ENCODE assay signal across 21 cellular contexts in the genomic region with DNA sequence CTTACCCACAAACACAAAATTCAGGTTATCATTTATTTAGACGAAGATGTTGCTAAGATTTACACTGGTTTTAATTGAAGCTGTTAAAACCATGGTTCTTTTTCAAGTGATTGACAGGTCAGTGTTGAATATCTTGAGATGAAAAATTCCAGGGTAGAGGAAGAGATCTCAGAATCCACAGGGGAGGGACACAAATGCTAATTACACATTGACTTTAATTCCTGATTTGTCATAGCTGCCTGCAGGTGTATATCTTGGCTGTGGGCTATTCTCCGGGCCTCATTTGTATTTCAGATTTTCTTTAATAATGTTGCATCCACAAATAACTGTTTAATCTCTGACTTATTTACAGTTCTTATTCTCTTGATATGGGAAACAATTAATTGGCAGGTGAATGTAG.
A peak's percentile ranks its signal among the peaks of the same experiment; 100 is the strongest.
DNase-seq lines count a peak whose midpoint lies in the region; ATAC-seq and TF ChIP-seq lines count a peak whose summit lies in the region.
"Had no signal": no experiment of that assay in that cellular context is flagged by ENCODE, and none has a peak within 500 bp of the region (broad histone marks: within the 10 kb centered on the region; RNA-seq: fewer than 3 reads in every experiment).

No MANE protein-coding gene starts in this region.

- no peak overlapping the region for H3K4me3 Mint-ChIP-seq in WTC11
- H3K4me3 Mint-ChIP-seq: B cell; CD4-positive, CD25-positive, alpha-beta regulatory T cell; CD8-positive, alpha-beta T cell had no signal

- ATAC-seq in WTC11, result peak; percentile 53; the same call in 1 of the 2 replicates
- no peak for ATAC-seq in GM19395 (IDR thresholded peaks at IDR 0.05; ENCODE audit: unreplicated experiment)
- ATAC-seq: CD8-positive, alpha-beta T cell; GM12878 had no signal

- no peak overlapping the region for H2AFZ ChIP-seq in hepatocyte

- CTCF ChIA-PET in WTC11 (lab: Charles Lee), result interaction anchor here (1.4 to 2.1 kb wide), 2 partner anchors 25 to 48 kb away, joined by 3 to 9 read pairs; no protein-coding TSS in a partner anchor

- no peak for TF ChIP-seq EP300 in tibial nerve (IDR thresholded peaks at IDR 0.05)

- H3K27me3 ChIP-seq in hepatocyte, result no peaks in the 10 kb centered on the region
- H3K27me3 ChIP-seq in tibial nerve, result no peaks in the 10 kb centered on the region
- H3K27me3 ChIP-seq: BLaER1 had no signal

- POLR2A ChIA-PET in WTC11 (lab: Charles Lee), result no interaction called here

- no peaks in the 10 kb centered on the region for H3K9me2 ChIP-seq in hepatocyte (replicated peaks; ENCODE audit: insufficient read depth)

- no peaks in the 10 kb centered on the region for H3K27me3 Mint-ChIP-seq in WTC11 (ENCODE audit: low read depth)
- H3K27me3 Mint-ChIP-seq: B cell; CD4-positive, CD25-positive, alpha-beta regulatory T cell had no signal

- peaks cover 12% of the 10 kb centered on the region for H3K9me3 Mint-ChIP-seq in WTC11

- H3K4me1 ChIP-seq in hepatocyte (ENCODE audit: insufficient read depth) (peaks cover 25% of the 10 kb centered on the region), tibial nerve (peaks cover 0 to 19% (median 13%) of the 10 kb centered on the region in 4 donors)
- H3K4me1 ChIP-seq: HAP-1 had no signal

- peaks cover 16% of the 10 kb centered on the region for H3K36me3 Mint-ChIP-seq in WTC11

- peaks cover 51% of the 10 kb centered on the region for H3K79me2 ChIP-seq in hepatocyte

- no peak for TF ChIP-seq CTCF in WTC11 (IDR thresholded peaks at IDR 0.05)
- no peak for TF ChIP-seq CTCF in hepatocyte (IDR thresholded peaks at IDR 0.05; ENCODE audit: poor library complexity)
- no peak for TF ChIP-seq CTCF in tibial nerve (IDR thresholded peaks at IDR 0.05)

- no peaks in the 10 kb centered on the region for H4K20me1 ChIP-seq in hepatocyte (ENCODE audit: insufficient read depth, poor library complexity, severe bottlenecking)
- H4K20me1 ChIP-seq: BLaER1 had no signal

- no peak overlapping the region for H3K27ac Mint-ChIP-seq in WTC11
- H3K27ac Mint-ChIP-seq: B cell; CD4-positive, CD25-positive, alpha-beta regulatory T cell; CD8-positive, alpha-beta T cell had no signal

- H3K4me3 ChIP-seq in hepatocyte, result no peak overlapping the region
- no peak overlapping the region for H3K4me3 ChIP-seq in tibial nerve
- H3K4me3 ChIP-seq: BLaER1, GM12878, HAP-1 had no signal

- no peak for TF ChIP-seq POLR2A in tibial nerve (IDR thresholded peaks at IDR 0.05)

- WGBS in hepatocyte (ENCODE audit: low lambda C conversion rate, missing lambda C conversion rate), result 93% methylated on average over 2 of the region's 2 CpGs
- WGBS in tibial nerve, 2 donors, result 95 to 97% methylated on average over 2 of the region's 2 CpGs

- no peaks in the 10 kb centered on the region for H3K36me3 ChIP-seq in hepatocyte (replicated peaks; ENCODE audit: insufficient read depth, low read depth)
- peaks cover 0 to 5% (median 0%) of the 10 kb centered on the region in 3 donors for H3K36me3 ChIP-seq in tibial nerve

- no peaks in the 10 kb centered on the region for H3K9me3 ChIP-seq in hepatocyte (ENCODE audit: low read depth)
- H3K9me3 ChIP-seq in tibial nerve, result peaks cover 0 to 12% (median 0%) of the 10 kb centered on the region in 4 donors
- H3K9me3 ChIP-seq: HAP-1 had no signal

- H3K27ac ChIP-seq in hepatocyte, result peak overlapping the region; percentile 96
- no peak overlapping the region for H3K27ac ChIP-seq in tibial nerve
- H3K27ac ChIP-seq: 22Rv1, BLaER1, C4-2B had no signal

- DNase-seq in NCI-H2171 treated with DMSO at 0.1 percent for 48 hours (lab: John Stamatoyannopoulos, UW) (peak; percentile 64), NCI-H2171 (lab: John Stamatoyannopoulos, UW) (no peak), WTC11 (ENCODE audit: low spot score) (no peak), hepatocyte (ENCODE audit: low spot score) (no peak), dermis blood vessel endothelial cell (no peak), tibial nerve (ENCODE audit: low spot score in 2 of 2) (no peak)
- DNase-seq: Caco-2; CD4-positive, CD25-positive, alpha-beta regulatory T cell; CD8-positive, alpha-beta T cell; DMS 273 treated with DMSO at 0.1 percent for 48 hours; DMS79; EL; GDM1; GOT3 had no signal

- H3K4me1 Mint-ChIP-seq in WTC11, result peaks cover 33% of the 10 kb centered on the region

- no peak overlapping the region for H3K4me2 ChIP-seq in hepatocyte
- H3K4me2 ChIP-seq: BLaER1 had no signal

TF ChIP-seq in WTC11, 78 proteins besides CTCF, POLR2A, EP300 and RAD21:
- TF ChIP-seq FOXK1 (CRISPR knock-in tag; IDR thresholded peaks at IDR 0.05) (no peak), ZBTB21 (CRISPR knock-in tag; IDR thresholded peaks at IDR 0.05; ENCODE audit: borderline replicate concordance) (no peak), ZNF263 (CRISPR knock-in tag; IDR thresholded peaks at IDR 0.05; ENCODE audit: low read depth) (no peak), FOXP1 (CRISPR knock-in tag; IDR thresholded peaks at IDR 0.05; ENCODE audit: borderline replicate concordance) (no peak), NR2C2 (CRISPR knock-in tag; IDR thresholded peaks at IDR 0.05) (no peak), MXD4 (CRISPR knock-in tag; IDR thresholded peaks at IDR 0.05; ENCODE audit: borderline replicate concordance) (no peak), CBFB (CRISPR knock-in tag; IDR thresholded peaks at IDR 0.05; ENCODE audit: low read depth) (no peak), SP1 (CRISPR knock-in tag; conservative IDR thresholded peaks at IDR 0.05) (no peak), TP53 (CRISPR knock-in tag; IDR thresholded peaks at IDR 0.05) (no peak), ZNF416 (CRISPR knock-in tag; IDR thresholded peaks at IDR 0.05) (no peak), ZNF138 (CRISPR knock-in tag; conservative IDR thresholded peaks at IDR 0.05) (no peak)
- TF ChIP-seq, protein P1, sequence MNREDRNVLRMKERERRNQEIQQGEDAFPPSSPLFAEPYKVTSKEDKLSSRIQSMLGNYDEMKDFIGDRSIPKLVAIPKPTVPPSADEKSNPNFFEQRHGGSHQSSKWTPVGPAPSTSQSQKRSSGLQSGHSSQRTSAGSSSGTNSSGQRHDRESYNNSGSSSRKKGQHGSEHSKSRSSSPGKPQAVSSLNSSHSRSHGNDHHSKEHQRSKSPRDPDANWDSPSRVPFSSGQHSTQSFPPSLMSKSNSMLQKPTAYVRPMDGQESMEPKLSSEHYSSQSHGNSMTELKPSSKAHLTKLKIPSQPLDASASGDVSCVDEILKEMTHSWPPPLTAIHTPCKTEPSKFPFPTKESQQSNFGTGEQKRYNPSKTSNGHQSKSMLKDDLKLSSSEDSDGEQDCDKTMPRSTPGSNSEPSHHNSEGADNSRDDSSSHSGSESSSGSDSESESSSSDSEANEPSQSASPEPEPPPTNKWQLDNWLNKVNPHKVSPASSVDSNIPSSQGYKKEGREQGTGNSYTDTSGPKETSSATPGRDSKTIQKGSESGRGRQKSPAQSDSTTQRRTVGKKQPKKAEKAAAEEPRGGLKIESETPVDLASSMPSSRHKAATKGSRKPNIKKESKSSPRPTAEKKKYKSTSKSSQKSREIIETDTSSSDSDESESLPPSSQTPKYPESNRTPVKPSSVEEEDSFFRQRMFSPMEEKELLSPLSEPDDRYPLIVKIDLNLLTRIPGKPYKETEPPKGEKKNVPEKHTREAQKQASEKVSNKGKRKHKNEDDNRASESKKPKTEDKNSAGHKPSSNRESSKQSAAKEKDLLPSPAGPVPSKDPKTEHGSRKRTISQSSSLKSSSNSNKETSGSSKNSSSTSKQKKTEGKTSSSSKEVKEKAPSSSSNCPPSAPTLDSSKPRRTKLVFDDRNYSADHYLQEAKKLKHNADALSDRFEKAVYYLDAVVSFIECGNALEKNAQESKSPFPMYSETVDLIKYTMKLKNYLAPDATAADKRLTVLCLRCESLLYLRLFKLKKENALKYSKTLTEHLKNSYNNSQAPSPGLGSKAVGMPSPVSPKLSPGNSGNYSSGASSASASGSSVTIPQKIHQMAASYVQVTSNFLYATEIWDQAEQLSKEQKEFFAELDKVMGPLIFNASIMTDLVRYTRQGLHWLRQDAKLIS (CRISPR knock-in tag; IDR thresholded peaks at IDR 0.05; ENCODE audit: borderline replicate concordance), result no peak
- TF ChIP-seq, protein P2, sequence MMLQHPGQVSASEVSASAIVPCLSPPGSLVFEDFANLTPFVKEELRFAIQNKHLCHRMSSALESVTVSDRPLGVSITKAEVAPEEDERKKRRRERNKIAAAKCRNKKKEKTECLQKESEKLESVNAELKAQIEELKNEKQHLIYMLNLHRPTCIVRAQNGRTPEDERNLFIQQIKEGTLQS (CRISPR knock-in tag; conservative IDR thresholded peaks at IDR 0.05), result no peak
- TF ChIP-seq, protein P3, sequence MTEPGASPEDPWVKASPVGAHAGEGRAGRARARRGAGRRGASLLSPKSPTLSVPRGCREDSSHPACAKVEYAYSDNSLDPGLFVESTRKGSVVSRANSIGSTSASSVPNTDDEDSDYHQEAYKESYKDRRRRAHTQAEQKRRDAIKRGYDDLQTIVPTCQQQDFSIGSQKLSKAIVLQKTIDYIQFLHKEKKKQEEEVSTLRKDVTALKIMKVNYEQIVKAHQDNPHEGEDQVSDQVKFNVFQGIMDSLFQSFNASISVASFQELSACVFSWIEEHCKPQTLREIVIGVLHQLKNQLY (CRISPR knock-in tag; IDR thresholded peaks at IDR 0.05), result no peak
- TF ChIP-seq, protein P4, sequence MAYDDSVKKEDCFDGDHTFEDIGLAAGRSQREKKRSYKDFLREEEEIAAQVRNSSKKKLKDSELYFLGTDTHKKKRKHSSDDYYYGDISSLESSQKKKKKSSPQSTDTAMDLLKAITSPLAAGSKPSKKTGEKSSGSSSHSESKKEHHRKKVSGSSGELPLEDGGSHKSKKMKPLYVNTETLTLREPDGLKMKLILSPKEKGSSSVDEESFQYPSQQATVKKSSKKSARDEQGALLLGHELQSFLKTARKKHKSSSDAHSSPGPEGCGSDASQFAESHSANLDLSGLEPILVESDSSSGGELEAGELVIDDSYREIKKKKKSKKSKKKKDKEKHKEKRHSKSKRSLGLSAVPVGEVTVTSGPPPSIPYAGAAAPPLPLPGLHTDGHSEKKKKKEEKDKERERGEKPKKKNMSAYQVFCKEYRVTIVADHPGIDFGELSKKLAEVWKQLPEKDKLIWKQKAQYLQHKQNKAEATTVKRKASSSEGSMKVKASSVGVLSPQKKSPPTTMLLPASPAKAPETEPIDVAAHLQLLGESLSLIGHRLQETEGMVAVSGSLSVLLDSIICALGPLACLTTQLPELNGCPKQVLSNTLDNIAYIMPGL (CRISPR knock-in tag; IDR thresholded peaks at IDR 0.05), result no peak
- TF ChIP-seq, protein P5, sequence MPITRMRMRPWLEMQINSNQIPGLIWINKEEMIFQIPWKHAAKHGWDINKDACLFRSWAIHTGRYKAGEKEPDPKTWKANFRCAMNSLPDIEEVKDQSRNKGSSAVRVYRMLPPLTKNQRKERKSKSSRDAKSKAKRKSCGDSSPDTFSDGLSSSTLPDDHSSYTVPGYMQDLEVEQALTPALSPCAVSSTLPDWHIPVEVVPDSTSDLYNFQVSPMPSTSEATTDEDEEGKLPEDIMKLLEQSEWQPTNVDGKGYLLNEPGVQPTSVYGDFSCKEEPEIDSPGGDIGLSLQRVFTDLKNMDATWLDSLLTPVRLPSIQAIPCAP (CRISPR knock-in tag; IDR thresholded peaks at IDR 0.05), result no peak
